ENCODE assay signal across 7 cellular contexts in genomic region chr7:91266931-91267557, GRCh38. TPM values are rescaled to one million over a fixed set of nuclear protein-coding genes. Genes with fewer than 3 reads are reported as not detected.
DNase-seq lines count a peak whose midpoint lies in the region; ATAC-seq and TF ChIP-seq lines count a peak whose summit lies in the region.

No MANE protein-coding gene starts in this region.

- no peak overlapping the region for H4K8ac ChIP-seq in mesenchymal stem cell (ENCODE audit: low read length)

- peaks cover 12% of the 10 kb centered on the region for H3K79me1 ChIP-seq in mesenchymal stem cell (replicated peaks; ENCODE audit: low read length, poor library complexity, severe bottlenecking)

- ATAC-seq in GM21423 (IDR thresholded peaks at IDR 0.05; ENCODE audit: unreplicated experiment), result no peak

- no peak overlapping the region for H2AFZ ChIP-seq in mesenchymal stem cell (ENCODE audit: low read depth, low read length)

- TF ChIP-seq CTCF in endodermal cell (conservative IDR thresholded peaks at IDR 0.05), result no peak
- TF ChIP-seq CTCF in type B pancreatic cell (conservative IDR thresholded peaks at IDR 0.05), result no peak

- H2AK5ac ChIP-seq in mesenchymal stem cell (ENCODE audit: low read length, severe bottlenecking), result no peak overlapping the region

- peak overlapping the region; percentile 61 for H3K4me3 ChIP-seq in MG63
- peak overlapping the region; percentile 76 for H3K4me3 ChIP-seq in endodermal cell (ENCODE audit: low read length)
- H3K4me3 ChIP-seq in mesenchymal stem cell (ENCODE audit: insufficient read depth in 1 of 2, low read depth in 1 of 2, low read length in 2 of 2), result peak overlapping the region; percentile 46 to 93

- H2BK15ac ChIP-seq in mesenchymal stem cell (ENCODE audit: low read depth, poor library complexity, severe bottlenecking), result no peak overlapping the region

- H3K9me3 Mint-ChIP-seq in endodermal cell, result no peaks in the 10 kb centered on the region
- no peaks in the 10 kb centered on the region for H3K9me3 Mint-ChIP-seq in type B pancreatic cell

- H3K4me2 ChIP-seq in mesenchymal stem cell (ENCODE audit: low read length, poor library complexity, severe bottlenecking), result peak overlapping the region; percentile 51

- H3K4me3 Mint-ChIP-seq in endodermal cell, result peak overlapping the region; percentile 71
- H3K4me3 Mint-ChIP-seq in type B pancreatic cell, result peak overlapping the region; percentile 97

- peaks cover 76% of the 10 kb centered on the region for H3K27me3 Mint-ChIP-seq in endodermal cell (ENCODE audit: insufficient read depth)
- H3K27me3 Mint-ChIP-seq in type B pancreatic cell, result peaks cover 28% of the 10 kb centered on the region

- H2BK120ac ChIP-seq in mesenchymal stem cell (ENCODE audit: low read depth, low read length), result no peak overlapping the region

- no peaks in the 10 kb centered on the region for H3K36me3 Mint-ChIP-seq in endodermal cell (ENCODE audit: low read depth)
- H3K36me3 Mint-ChIP-seq in type B pancreatic cell, result peaks cover 18% of the 10 kb centered on the region

- H3K27me3 ChIP-seq in MG63, result no peaks in the 10 kb centered on the region
- H3K27me3 ChIP-seq in endodermal cell (ENCODE audit: control insufficient read depth, insufficient read depth, low read length, poor library complexity, severe bottlenecking), result peaks cover 71% of the 10 kb centered on the region
- H3K27me3 ChIP-seq in mesenchymal stem cell (ENCODE audit: control insufficient read depth in 1 of 2, insufficient read depth in 1 of 2, low read length in 2 of 2), result no peaks in the 10 kb centered on the region

- H3K18ac ChIP-seq in mesenchymal stem cell (ENCODE audit: low read depth in 1 of 2, low read length in 2 of 2), result no peak overlapping the region

- H3K4me1 ChIP-seq in endodermal cell (ENCODE audit: control insufficient read depth, insufficient read depth, low read length), result peaks cover 4% of the 10 kb centered on the region
- H3K4me1 ChIP-seq in mesenchymal stem cell (ENCODE audit: control insufficient read depth, insufficient read depth, low read depth, low read length), result peaks cover 21% of the 10 kb centered on the region

- H3K23ac ChIP-seq in mesenchymal stem cell (ENCODE audit: low read length in 2 of 2), result no peak overlapping the region

- no peak overlapping the region for H3K14ac ChIP-seq in mesenchymal stem cell (ENCODE audit: low read length in 2 of 2)

- H3K9me3 ChIP-seq in MG63, result no peaks in the 10 kb centered on the region
- no peaks in the 10 kb centered on the region for H3K9me3 ChIP-seq in endodermal cell (ENCODE audit: control insufficient read depth, low read length)
- H3K9me3 ChIP-seq in mesenchymal stem cell (ENCODE audit: control insufficient read depth, low read length), result no peaks in the 10 kb centered on the region

- no peak overlapping the region for H3K27ac ChIP-seq in endodermal cell (ENCODE audit: low read depth, low read length)
- H3K27ac ChIP-seq in mesenchymal stem cell (ENCODE audit: low read length, poor library complexity, severe bottlenecking), result no peak overlapping the region

- H3K27ac Mint-ChIP-seq in endodermal cell (no peak overlapping the region), type B pancreatic cell (peak overlapping the region; percentile 76)

- H3K9ac ChIP-seq in endodermal cell (ENCODE audit: extremely low read depth, low read length, poor library complexity, severe bottlenecking) (no peak overlapping the region), mesenchymal stem cell (ENCODE audit: low read length) (peak overlapping the region; percentile 85)

- no peak overlapping the region for H2BK12ac ChIP-seq in mesenchymal stem cell (ENCODE audit: low read length in 2 of 2)

- DNase-seq in MG63 (peak; percentile 26), endodermal cell (peak; percentile 53), mesenchymal stem cell (peak; percentile 14), type B pancreatic cell (ENCODE audit: extremely low spot score, unreplicated experiment) (no peak), NCI-H1694 (lab: John Stamatoyannopoulos, UW) (no peak), HCEC 1CT (no peak)

- peaks cover 14% of the 10 kb centered on the region for H3K4me1 Mint-ChIP-seq in endodermal cell
- H3K4me1 Mint-ChIP-seq in type B pancreatic cell (ENCODE audit: unreplicated experiment), result peaks cover 23% of the 10 kb centered on the region

- H2BK5ac ChIP-seq in mesenchymal stem cell (ENCODE audit: low read depth, low read length, poor library complexity, severe bottlenecking), result no peak overlapping the region

- WGBS in endodermal cell (ENCODE audit: insufficient coverage in 1 of 2, insufficient read length in 1 of 2), 2 experiments, result 13 to 17% methylated on average over 6 to 31 of the region's 31 CpGs
- 16% methylated on average over 31 of the region's 31 CpGs for WGBS in mesenchymal stem cell

- H4K91ac ChIP-seq in mesenchymal stem cell (ENCODE audit: low read length), result no peak overlapping the region

- no peak overlapping the region for H3K4ac ChIP-seq in mesenchymal stem cell (ENCODE audit: low read depth in 1 of 2, low read length in 2 of 2)

- no peaks in the 10 kb centered on the region for H3K36me3 ChIP-seq in MG63
- no peaks in the 10 kb centered on the region for H3K36me3 ChIP-seq in endodermal cell (ENCODE audit: control insufficient read depth, insufficient read depth, low read length)
- H3K36me3 ChIP-seq in mesenchymal stem cell (ENCODE audit: control insufficient read depth in 1 of 2, insufficient read depth in 2 of 2, low read depth in 1 of 2, low read length in 2 of 2), result peaks cover 13 to 31% of the 10 kb centered on the region in 2 experiments

RNA-seq across cellular contexts. Expression of gene FZD1, which starts 2.8 kb away (rescaled TPM):
- 2.3 and 3.9 TPM in 2 replicates for total RNA-seq in MG63 (2014; rRNA removed; shearing (Covaris generic); ENCODE audit: low replicate concordance)
- total RNA-seq in endodermal cell (1 to 10 TPM; 2.5 to 4.7 TPM), type B pancreatic cell (ENCODE audit: low replicate concordance) (20.9 and 23.8 TPM in 2 replicates)
- polyA plus RNA-seq in endodermal cell (2013, experiment 1 of 2), result 7.4 TPM
- 7.5 TPM for polyA plus RNA-seq in endodermal cell (2013, experiment 2 of 2)
- polyA plus RNA-seq in mesenchymal stem cell (2013, experiment 1 of 2), result 4.6 TPM
- polyA plus RNA-seq in mesenchymal stem cell (2013, experiment 2 of 2), result 5.0 TPM

Comparison
In these comparisons a context has a peak if more than half of its experiments do, and no peak if none do; other contexts are left out.
1. DNase-seq: peak in MG63 (single experiment), endodermal cell (single experiment) and mesenchymal stem cell (single experiment); none in type B pancreatic cell (single experiment), NCI-H1694 (single experiment) and HCEC 1CT (single experiment).
2. Peak in every context shown above with its lines, with median percentiles within 50 percentile points of each other: H3K4me3 ChIP-seq.